27 cellular contexts compared by ENCODE assay signal in genomic region chr4:93152461-93152860, GRCh38.
"Had no signal": no experiment of that assay in that cellular context is flagged by ENCODE, and none has a peak within 500 bp of the region (broad histone marks: within the 10 kb centered on the region; RNA-seq: fewer than 3 reads in every experiment).

No MANE protein-coding gene starts in this region.

- DNase-seq: activated CD4-positive, alpha-beta memory T cell treated with anti-CD3 and anti-CD28 coated beads for 36 hours; activated CD4-positive, alpha-beta T cell treated with anti-CD3 and anti-CD28 coated beads for 36 hours; activated CD4-positive, alpha-beta T cell treated with anti-CD3 and anti-CD28 coated beads, Interleukin-2, amount 10 ng/mL, durations not matched to agents 24 days and 14 days; activated CD4-positive, CD25-positive, alpha-beta regulatory T cell; activated CD4-positive, CD25-positive, alpha-beta regulatory T cell treated with anti-CD3 and anti-CD28 coated beads, Interleukin-2, amount 50 U/mL, for 72 hours; activated CD8-positive, alpha-beta memory T cell treated with anti-CD3 and anti-CD28 coated beads, Interleukin-2, amount 10 ng/mL, durations not matched to agents 7 days and 5 days; activated CD8-positive, alpha-beta memory T cell treated with anti-CD3 and anti-CD28 coated beads, Interleukin-2, amount 50 U/mL, for 4 hours; activated CD8-positive, alpha-beta T cell treated with anti-CD3 and anti-CD28 coated beads, Interleukin-2, amount 10 ng/mL, durations not matched to agents 7 days and 5 days; activated effector memory CD4-positive, alpha-beta T cell treated with anti-CD3 and anti-CD28 coated beads, Interleukin-2, amount 50 U/mL, for 16 hours; activated naive CD4-positive, alpha-beta T cell treated with anti-CD3 and anti-CD28 coated beads for 36 hours; activated naive CD8-positive, alpha-beta T cell treated with anti-CD3 and anti-CD28 coated beads for 36 hours; activated naive CD8-positive, alpha-beta T cell treated with anti-CD3 and anti-CD28 coated beads, Interleukin-2, amount 50 U/mL, for 24 hours; activated T-cell treated with anti-CD3 and anti-CD28 coated beads, Interleukin-2, amount 50 U/mL, for 1 hour; activated T-cell treated with anti-CD3 and anti-CD28 coated beads, Interleukin-2, amount 50 U/mL, for 48 hours; adrenal gland; amygdala; aorta; body of pancreas; caudate nucleus; cortex of kidney; effector memory CD4-positive, alpha-beta T cell; endodermal cell; foreskin fibroblast; head of caudate nucleus; T-helper 2 cell had no signal

- H3K36me3 ChIP-seq: adrenal gland had no signal

- H3K4me3 ChIP-seq: adrenal gland, body of pancreas had no signal

- H3K27me3 ChIP-seq: adrenal gland, body of pancreas had no signal

- H3K27ac ChIP-seq: adrenal gland, body of pancreas had no signal

- FAIRE-seq: colon, frontal cortex had no signal

- H3K4me1 ChIP-seq: adrenal gland, body of pancreas had no signal
